Comparison of ENCODE assay signal across 8 cellular contexts in the genomic region with DNA sequence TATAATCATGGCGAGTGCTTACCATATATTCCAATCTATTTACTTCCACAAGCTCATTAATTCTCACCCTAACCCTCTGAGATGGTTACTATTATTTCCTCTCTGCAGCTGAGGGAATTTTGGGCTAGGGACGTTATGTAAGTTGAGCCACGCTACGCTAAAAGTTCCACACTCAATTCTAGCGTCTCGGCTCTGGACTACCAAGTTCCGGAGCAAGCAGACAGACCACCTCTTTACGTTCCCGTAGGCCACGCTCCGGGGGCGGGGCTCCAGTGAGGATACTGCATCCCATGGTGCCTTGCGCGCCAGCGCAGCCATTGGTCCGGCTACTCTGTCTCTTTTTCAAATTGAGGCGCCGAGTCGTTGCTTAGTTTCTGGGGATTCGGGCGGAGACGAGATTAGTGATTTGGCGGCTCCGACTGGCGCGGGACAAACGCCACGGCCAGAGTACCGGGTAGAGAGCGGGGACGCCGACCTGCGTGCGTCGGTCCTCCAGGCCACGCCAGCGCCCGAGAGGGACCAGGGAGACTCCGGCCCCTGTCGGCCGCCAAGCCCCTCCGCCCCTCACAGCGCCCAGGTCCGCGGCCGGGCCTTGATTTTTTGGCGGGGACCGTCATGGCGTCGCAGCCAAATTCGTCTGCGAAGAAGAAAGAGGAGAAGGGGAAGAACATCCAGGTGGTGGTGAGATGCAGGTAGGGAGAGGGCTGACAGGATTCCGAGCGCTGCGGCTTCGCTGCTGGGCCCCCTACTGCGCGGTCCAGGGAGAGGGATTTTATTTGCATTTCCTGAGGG. TPM values are rescaled to one million over a fixed set of nuclear protein-coding genes. Genes with fewer than 3 reads are reported as not detected.
DNase-seq lines count a peak whose midpoint lies in the region; ATAC-seq, FAIRE-seq and TF ChIP-seq lines count a peak whose summit lies in the region.

Gene KIF11, plus strand, starts transcription at position 370 of the 792 bp plus-strand sequence. Its CDS starts 246 bp downstream, at position 616.

- H3K4me3 ChIP-seq in esophagus squamous epithelium: peak within 1 kb of the TSS; percentile 53 to 95 (median 78)

- TF ChIP-seq CTCF in esophagus squamous epithelium (IDR thresholded peaks at IDR 0.05): peak in 2 of 6 experiments; percentile 5 to 12

- H3K27me3 Mint-ChIP-seq in activated T-cell treated with anti-CD3 and anti-CD28 coated beads, Interleukin-2, amount 50 U/mL, for 72 hours (ENCODE audit: low read depth): no peaks in the 10 kb centered on the region

- H3K27ac Mint-ChIP-seq in activated T-cell treated with anti-CD3 and anti-CD28 coated beads, Interleukin-2, amount 50 U/mL, for 72 hours: peak within 1 kb of the TSS; percentile 99

- H3K27me3 ChIP-seq in esophagus squamous epithelium: no peaks in the 10 kb centered on the region

- peaks cover 59% of the 10 kb centered on the region for H3K4me1 Mint-ChIP-seq in activated T-cell treated with anti-CD3 and anti-CD28 coated beads, Interleukin-2, amount 50 U/mL, for 72 hours (ENCODE audit: low read depth)

- H3K9me3 ChIP-seq in KOPT-K1 (ENCODE audit: insufficient read depth, low read length, poor library complexity, severe bottlenecking) (no peaks in the 10 kb centered on the region), esophagus squamous epithelium (no peaks in the 10 kb centered on the region)

- peak; percentile 72 for ATAC-seq in GM21737 (IDR thresholded peaks at IDR 0.05; ENCODE audit: unreplicated experiment)
- peak; percentile 81 to 84 for ATAC-seq in activated T-cell treated with anti-CD3 and anti-CD28 coated beads, Interleukin-2, amount 50 U/mL, for 72 hours (replicated peaks in 1 of 2)

- FAIRE-seq in RCC 7860 (lab: Jason Lieb, UNC): peak; percentile 90

- H3K4me3 Mint-ChIP-seq in activated T-cell treated with anti-CD3 and anti-CD28 coated beads, Interleukin-2, amount 50 U/mL, for 72 hours: peak within 1 kb of the TSS; percentile 99

- intact Hi-C loops in esophagus squamous epithelium (cut with DNase I): no loop called here

- TF ChIP-seq POLR2A in esophagus squamous epithelium (IDR thresholded peaks at IDR 0.05): peak in 3 of 4 donors; percentile 24 to 94 (median 94)

- peaks cover 8% of the 10 kb centered on the region for H3K36me3 ChIP-seq in KOPT-K1 (ENCODE audit: insufficient read depth, low read length)
- H3K36me3 ChIP-seq in esophagus squamous epithelium: no peaks in the 10 kb centered on the region

- H3K9me3 Mint-ChIP-seq in activated T-cell treated with anti-CD3 and anti-CD28 coated beads, Interleukin-2, amount 50 U/mL, for 72 hours: no peaks in the 10 kb centered on the region

- 0 to 1% methylated on average over 12 to 36 of the region's 58 CpGs for WGBS in esophagus squamous epithelium, 2 donors

- H3K27ac ChIP-seq in KOPT-K1 (ENCODE audit: low read depth, low read length, poor library complexity, severe bottlenecking) (peak within 1 kb of the TSS; percentile 97), esophagus squamous epithelium (peak within 1 kb of the TSS; percentile 94 to 96 (median 95))

- peaks cover 10 to 41% (median 15%) of the 10 kb centered on the region in 3 donors for H3K4me1 ChIP-seq in esophagus squamous epithelium

- H3K36me3 Mint-ChIP-seq in activated T-cell treated with anti-CD3 and anti-CD28 coated beads, Interleukin-2, amount 50 U/mL, for 72 hours (ENCODE audit: insufficient read depth in 2 of 2): peaks cover 6 to 11% of the 10 kb centered on the region in 2 donors

- DNase-seq in DMS53 treated with DMSO at 0.1 percent for 48 hours (lab: John Stamatoyannopoulos, UW; ENCODE audit: unreplicated experiment): peak; percentile 95
- DNase-seq in RCC 7860 (ENCODE audit: low spot score): peak; percentile 93
- peak; percentile 97 to 98 for DNase-seq in activated T-cell treated with anti-CD3 and anti-CD28 coated beads, Interleukin-2, amount 50 U/mL, for 72 hours
- DNase-seq in esophagus squamous epithelium (lab: John Stamatoyannopoulos, UW): peak; percentile 91
- peak; percentile 98 for DNase-seq in myocyte (ENCODE audit: low read depth)
- DNase-seq in stimulated activated CD8-positive, alpha-beta memory T cell treated with anti-CD3 and anti-CD28 coated beads, Interleukin-7, amount 100 ng/mL, for 48 hours (ENCODE audit: extremely low read depth in 1 of 2, low read depth in 1 of 2): peak; percentile 91 to 98

RNA-seq across cellular contexts. Expression of gene KIF11, which starts in this region (rescaled TPM):
- 10 to 100 TPM; 51.4 to 56.7 TPM for total RNA-seq in activated T-cell treated with anti-CD3 and anti-CD28 coated beads, Interleukin-2, amount 50 U/mL, for 72 hours
- total RNA-seq in esophagus squamous epithelium: 10 to 100 TPM in 2 of 4 donors, 1 to 10 TPM in 2; 7.4 to 21.5 (median 14.4) TPM
- 1.3 and 1.9 TPM in 2 replicates for total RNA-seq in myocyte
- polyA plus RNA-seq in myocyte (2012): 0.49 TPM

Comparison
In these comparisons a context has a peak if more than half of its experiments do, and no peak if none do; other contexts are left out.
1. Peak in every context shown above with its lines: DNase-seq, ATAC-seq, H3K4me3 ChIP-seq and H3K27ac ChIP-seq.